17 cellular contexts compared by ENCODE assay signal in genomic region chr16:56244612-56245011, GRCh38. TPM values are rescaled to one million over a fixed set of nuclear protein-coding genes. Genes with fewer than 3 reads are reported as not detected.
"Had no signal": no experiment of that assay in that cellular context is flagged by ENCODE, and none has a peak within 500 bp of the region (broad histone marks: within the 10 kb centered on the region; RNA-seq: fewer than 3 reads in every experiment).

No MANE protein-coding gene starts in this region.

- H3K4me2 ChIP-seq: hepatocyte had no signal

- ATAC-seq: activated CD8-positive, alpha-beta memory T cell treated with anti-CD3 and anti-CD28 coated beads, Interleukin-2, amount 10 ng/mL, durations not matched to agents 7 days and 5 days; activated CD8-positive, alpha-beta T cell treated with anti-CD3 and anti-CD28 coated beads for 36 hours; natural killer cell had no signal

- H3K79me2 ChIP-seq: hepatocyte had no signal

- H3K9me3 ChIP-seq: left ventricle myocardium inferior, tibial artery had no signal

- H3K27me3 ChIP-seq: hepatocyte, tibial artery had no signal

- DNase-seq: activated CD4-positive, alpha-beta T cell treated with anti-CD3 and anti-CD28 coated beads, Interleukin-2, amount 10 ng/mL, durations not matched to agents 7 days and 5 days; activated CD4-positive, CD25-positive, alpha-beta regulatory T cell treated with anti-CD3 and anti-CD28 coated beads, Interleukin-2, amount 50 U/mL, for 72 hours; activated CD8-positive, alpha-beta memory T cell treated with anti-CD3 and anti-CD28 coated beads, Interleukin-2, amount 10 ng/mL, durations not matched to agents 7 days and 5 days; activated CD8-positive, alpha-beta T cell treated with anti-CD3 and anti-CD28 coated beads for 36 hours; activated effector memory CD4-positive, alpha-beta T cell treated with anti-CD3 and anti-CD28 coated beads, Interleukin-2, amount 50 U/mL, for 16 hours; activated naive CD4-positive, alpha-beta T cell treated with anti-CD3 and anti-CD28 coated beads, Interleukin-2, amount 10 ng/mL, durations not matched to agents 7 days and 5 days; activated T-cell treated with anti-CD3 and anti-CD28 coated beads for 4 hours; effector CD4-positive, alpha-beta T cell; immature natural killer cell; left ventricle myocardium inferior; natural killer cell; stimulated activated CD4-positive, alpha-beta T cell treated with anti-CD3 and anti-CD28 coated beads, Interleukin-4, amount 100 ng/mL, for 24 hours; stimulated activated naive CD4-positive, alpha-beta T cell treated with Interleukin-2 at 50 U/mL for 16 hours; T-helper 9 cell had no signal

- H3K27ac ChIP-seq: hepatocyte, left ventricle myocardium inferior, tibial artery had no signal

- H3K4me3 ChIP-seq: hepatocyte, left ventricle myocardium inferior, tibial artery had no signal

- H2AFZ ChIP-seq: hepatocyte had no signal

- H3K36me3 ChIP-seq: left ventricle myocardium inferior, tibial artery had no signal

RNA-seq across cellular contexts. Expression of gene GNAO1, which starts 53.3 kb away (rescaled TPM):
- total RNA-seq: glomerular endothelial cell had no signal
